ENCODE assay signal across 8 cellular contexts in genomic region chr1:93347319-93347899, GRCh38. TPM values are rescaled to one million over a fixed set of nuclear protein-coding genes. Genes with fewer than 3 reads are reported as not detected.
DNase-seq lines count a peak whose midpoint lies in the region; ATAC-seq and TF ChIP-seq lines count a peak whose summit lies in the region.

No MANE protein-coding gene starts in this region.

- peaks cover 13% of the 10 kb centered on the region for H3K36me3 Mint-ChIP-seq in MCF 10A (ENCODE audit: insufficient read depth, unreplicated experiment)

- no TSS peak for BruUV-seq in MCF 10A (replicated peaks; lab: Mats Ljungman, UMichigan)

- DNase-seq in right atrium auricular region (ENCODE audit: low spot score) (no peak), left cardiac atrium (no peak), MCF 10A (ENCODE audit: unreplicated experiment) (peak; percentile 18), aorta (no peak), midbrain (lab: John Stamatoyannopoulos, UW) (no peak)

- H3K27me3 ChIP-seq in right atrium auricular region = no peaks in the 10 kb centered on the region
- H3K27me3 ChIP-seq in aorta (ENCODE audit: control insufficient read depth in 1 of 2, insufficient read depth in 2 of 2, low read length in 1 of 2) = no peaks in the 10 kb centered on the region

- H3K4me3 Mint-ChIP-seq in MCF 10A (ENCODE audit: unreplicated experiment) = peak overlapping the region; percentile 98

- intact Hi-C loops in left cardiac atrium (cut with DNase I) = loop anchor here in 1 of 2 donors (5.0 kb wide), 1 partner anchor 210 kb away; no protein-coding TSS in a partner anchor
- intact Hi-C loops in MCF 10A (cut with micrococcal nuclease) = loop anchor here (2.0 to 10.0 kb wide), 3 partner anchors 23 to 265 kb away; partner anchors contain the start of genes CCDC18 and TMED5
- intact Hi-C loops in aorta (cut with DNase I) = loop anchor here (5.0 to 10.0 kb wide), 2 partner anchors 267 to 500 kb away; no protein-coding TSS in a partner anchor

- CTCF ChIA-PET in MCF 10A (lab: Yijun Ruan, JAX) = interaction anchor here (0.8 to 2.7 kb wide), 2 partner anchors 43 kb away, joined by 3 to 15 read pairs; no protein-coding TSS in a partner anchor

- peaks cover 8% of the 10 kb centered on the region for H3K4me1 Mint-ChIP-seq in MCF 10A (ENCODE audit: insufficient read depth, unreplicated experiment)

- H3K36me3 ChIP-seq in right atrium auricular region (no peaks in the 10 kb centered on the region), mesodermal cell (ENCODE audit: control insufficient read depth, insufficient read depth, low read length) (no peaks in the 10 kb centered on the region), aorta (ENCODE audit: control insufficient read depth in 1 of 2, insufficient read depth in 2 of 2, low read length in 1 of 2) (no peaks in the 10 kb centered on the region)

- no peaks in the 10 kb centered on the region for H3K27me3 Mint-ChIP-seq in MCF 10A (ENCODE audit: insufficient read depth, unreplicated experiment)

- POLR2A ChIA-PET in MCF 10A (lab: Yijun Ruan, JAX) = interaction anchor here (0.6 to 23.9 kb wide), 12 partner anchors 11 to 499 kb away, joined by 3 to 750 read pairs (median 7); partner anchors contain the start of genes FNBP1L and MTF2

- H3K4me3 ChIP-seq in right atrium auricular region (peak overlapping the region; percentile 96), mesodermal cell (ENCODE audit: extremely low read depth, insufficient read depth, low read length, poor library complexity, severe bottlenecking) (peak overlapping the region; percentile 90), aorta (ENCODE audit: low read length in 2 of 2) (peak overlapping the region; percentile 84 to 91)

- no peaks in the 10 kb centered on the region for H3K9me3 Mint-ChIP-seq in MCF 10A (ENCODE audit: unreplicated experiment)

- H3K4me1 ChIP-seq in right atrium auricular region (peaks cover 0 to 36% of the 10 kb centered on the region in 2 donors), mesodermal cell (ENCODE audit: control insufficient read depth, insufficient read depth, low read length, poor library complexity, severe bottlenecking) (no peaks in the 10 kb centered on the region), aorta (ENCODE audit: control insufficient read depth in 1 of 2, insufficient read depth in 2 of 2, low read length in 2 of 2) (no peaks in the 10 kb centered on the region)

- H3K9me3 ChIP-seq in right atrium auricular region (no peaks in the 10 kb centered on the region), mesodermal cell (ENCODE audit: control insufficient read depth, low read length) (no peaks in the 10 kb centered on the region), aorta (ENCODE audit: control insufficient read depth, low read length) (no peaks in the 10 kb centered on the region)

- peak overlapping the region; percentile 98 for H3K27ac Mint-ChIP-seq in MCF 10A (ENCODE audit: low read depth, unreplicated experiment)

- peak overlapping the region; percentile 97 to 98 for H3K27ac ChIP-seq in right atrium auricular region
- H3K27ac ChIP-seq in mesodermal cell (ENCODE audit: low read depth, low read length, severe bottlenecking) = no peak overlapping the region
- H3K27ac ChIP-seq in aorta (ENCODE audit: low read depth in 1 of 2, low read length in 2 of 2) = no peak overlapping the region

- 0% methylated on average over 4 of the region's 12 CpGs; no CpG with 5 or more reads in 1 of the 2 experiments for WGBS in mesodermal cell (ENCODE audit: insufficient coverage in 2 of 2), 2 experiments
- WGBS in aorta, 2 donors = 0 to 1% methylated on average over 12 of the region's 12 CpGs

- ATAC-seq in left cardiac atrium (no peak), aorta (ENCODE audit: low FRiP score) (no peak), HG03354 (IDR thresholded peaks at IDR 0.05; ENCODE audit: poor library complexity, severe bottlenecking, unreplicated experiment) (no peak), HG03095 (IDR thresholded peaks at IDR 0.05; ENCODE audit: unreplicated experiment) (no peak)

- TF ChIP-seq CTCF in right atrium auricular region (IDR thresholded peaks at IDR 0.05) = no peak
- TF ChIP-seq CTCF in MCF 10A (IDR thresholded peaks at IDR 0.05; ENCODE audit: unreplicated experiment) = no peak

RNA-seq across cellular contexts. Expression of gene DR1, which starts 1.7 kb away (rescaled TPM):
- total RNA-seq in right atrium auricular region = 10 to 100 TPM; 19.3 to 28.9 TPM
- total RNA-seq in left cardiac atrium = 10 to 100 TPM; 33.2 to 41.0 TPM
- total RNA-seq in MCF 10A (2022) = 103 and 104 TPM in 2 replicates
- 47.8 TPM for polyA plus RNA-seq in mesodermal cell (2013, experiment 1 of 2)
- 47.5 TPM for polyA plus RNA-seq in mesodermal cell (2013, experiment 2 of 2)
- total RNA-seq in aorta = 10 to 100 TPM; 44.7 to 45.2 TPM
- 10 to 100 TPM; 15.3 to 21.4 TPM for polyA plus RNA-seq in aorta

Comparison
In these comparisons a context has a peak if more than half of its experiments do, and no peak if none do; other contexts are left out.
1. H3K27ac ChIP-seq: peak in right atrium auricular region (2 of 2); none in mesodermal cell (single experiment) and aorta (0 of 2).
2. Peak in every context shown above with its lines, with median percentiles within 50 percentile points of each other: H3K4me3 ChIP-seq.